ENCODE assay signal across 14 cellular contexts in genomic region chr9:129105857-129106694, GRCh38. TPM values are rescaled to one million over a fixed set of nuclear protein-coding genes. Genes with fewer than 3 reads are reported as not detected.
DNase-seq lines count a peak whose midpoint lies in the region; ATAC-seq and TF ChIP-seq lines count a peak whose summit lies in the region.
"Had no signal": no experiment of that assay in that cellular context is flagged by ENCODE, and none has a peak within 500 bp of the region (broad histone marks: within the 10 kb centered on the region; RNA-seq: fewer than 3 reads in every experiment).

No MANE protein-coding gene starts in this region.

- no peaks in the 10 kb centered on the region for H4K20me1 ChIP-seq in GM23338 (replicated peaks; ENCODE audit: insufficient read depth)

- H3K27me3 Mint-ChIP-seq in natural killer cell (ENCODE audit: low read depth in 2 of 2) (no peaks in the 10 kb centered on the region), nephron (ENCODE audit: low read depth) (no peaks in the 10 kb centered on the region), GM23338 (ENCODE audit: insufficient read depth, low read depth, poor library complexity) (peaks cover 24% of the 10 kb centered on the region)
- no peaks in the 10 kb centered on the region for H3K27me3 Mint-ChIP-seq in natural killer cell treated with Interleukin-12 subunit alpha and Interleukin-12 subunit beta and Interleukin-15 and Interleukin-18, amount 100 ng/mL, for 72 hours
- H3K27me3 Mint-ChIP-seq: CD4-positive, CD25-positive, alpha-beta regulatory T cell had no signal

- DNase-seq in natural killer cell (no peak), psoas muscle (no peak), GM23338 (ENCODE audit: low spot score) (no peak)
- DNase-seq in natural killer cell treated with Interleukin-12 subunit alpha and Interleukin-12 subunit beta and Interleukin-15 and Interleukin-18, amount 100 ng/mL, for 72 hours (ENCODE audit: low spot score), result no peak
- DNase-seq: 8988T; ACHN; CD4-positive, CD25-positive, alpha-beta regulatory T cell; DMS53; GF-D8 had no signal

- no peak for ATAC-seq in natural killer cell
- ATAC-seq in natural killer cell treated with Interleukin-12 subunit alpha and Interleukin-12 subunit beta and Interleukin-15 and Interleukin-18, amount 100 ng/mL, for 72 hours, result no peak
- ATAC-seq in psoas muscle, result no peak
- ATAC-seq in HG03342 (IDR thresholded peaks at IDR 0.05; ENCODE audit: unreplicated experiment), result no peak
- ATAC-seq in GM23338, result no peak
- no peak for ATAC-seq in HG03565 (IDR thresholded peaks at IDR 0.05; ENCODE audit: unreplicated experiment)
- ATAC-seq: HCT116 had no signal

- no peaks in the 10 kb centered on the region for H3K9me3 Mint-ChIP-seq in natural killer cell
- H3K9me3 Mint-ChIP-seq in natural killer cell treated with Interleukin-12 subunit alpha and Interleukin-12 subunit beta and Interleukin-15 and Interleukin-18, amount 100 ng/mL, for 72 hours, result no peaks in the 10 kb centered on the region
- H3K9me3 Mint-ChIP-seq in nephron, result no peaks in the 10 kb centered on the region
- H3K9me3 Mint-ChIP-seq in GM23338, result no peaks in the 10 kb centered on the region
- H3K9me3 Mint-ChIP-seq: CD4-positive, CD25-positive, alpha-beta regulatory T cell had no signal

- H3K27ac Mint-ChIP-seq in natural killer cell (no peak overlapping the region), nephron (peak overlapping the region in 1 of 3 experiments; percentile 34), GM23338 (no peak overlapping the region)
- H3K27ac Mint-ChIP-seq in natural killer cell treated with Interleukin-12 subunit alpha and Interleukin-12 subunit beta and Interleukin-15 and Interleukin-18, amount 100 ng/mL, for 72 hours, result no peak overlapping the region

- intact Hi-C loops in natural killer cell (cut with micrococcal nuclease), result no loop called here
- intact Hi-C loops in psoas muscle (cut with DNase I), result no loop called here

- H3K4me1 ChIP-seq in psoas muscle, result peaks cover 42% of the 10 kb centered on the region
- H3K4me1 ChIP-seq in GM23338 (ENCODE audit: insufficient read depth), result peaks cover 4% of the 10 kb centered on the region; the same call in 1 of the 2 replicates

- no peaks in the 10 kb centered on the region for H3K9me2 ChIP-seq in GM23338 (ENCODE audit: insufficient read depth)

- WGBS in psoas muscle, 3 donors, result 84 to 92% (median 90%) methylated on average over 17 of the region's 17 CpGs

- H3K36me3 Mint-ChIP-seq in natural killer cell (no peaks in the 10 kb centered on the region), nephron (ENCODE audit: low read depth) (no peaks in the 10 kb centered on the region), GM23338 (ENCODE audit: low read depth) (no peaks in the 10 kb centered on the region; the same call in 2 of the 3 replicates)
- H3K36me3 Mint-ChIP-seq in natural killer cell treated with Interleukin-12 subunit alpha and Interleukin-12 subunit beta and Interleukin-15 and Interleukin-18, amount 100 ng/mL, for 72 hours, result no peaks in the 10 kb centered on the region
- H3K36me3 Mint-ChIP-seq: CD4-positive, CD25-positive, alpha-beta regulatory T cell had no signal

- H3K79me2 ChIP-seq in GM23338 (replicated peaks; ENCODE audit: insufficient read depth), result no peaks in the 10 kb centered on the region

- no peak overlapping the region for H3K4me2 ChIP-seq in GM23338
- H3K4me2 ChIP-seq: BLaER1 treated with 17β-estradiol and CSF1 and Interleukin-3, amounts not matched to agents 10 nM and 100 nM had no signal

- TF ChIP-seq CTCF in natural killer cell (IDR thresholded peaks at IDR 0.05) (no peak), nephron (IDR thresholded peaks at IDR 0.05; ENCODE audit: unreplicated experiment in 3 of 3) (no peak), psoas muscle (IDR thresholded peaks at IDR 0.05) (no peak), GM23338 (conservative IDR thresholded peaks at IDR 0.05; ENCODE audit: low read depth in 2 of 2) (no peak)

- no peak overlapping the region for H3K4me3 ChIP-seq in psoas muscle
- H3K4me3 ChIP-seq in GM23338, result no peak overlapping the region
- H3K4me3 ChIP-seq: BLaER1 treated with 17β-estradiol and CSF1 and Interleukin-3, amounts not matched to agents 10 nM and 100 nM had no signal

- H3K4me3 Mint-ChIP-seq in natural killer cell (peak overlapping the region; percentile 40), nephron (peak overlapping the region in 2 of 3 experiments; percentile 7 to 37), GM23338 (no peak overlapping the region)
- H3K4me3 Mint-ChIP-seq in natural killer cell treated with Interleukin-12 subunit alpha and Interleukin-12 subunit beta and Interleukin-15 and Interleukin-18, amount 100 ng/mL, for 72 hours, result no peak overlapping the region

- peaks cover 6% of the 10 kb centered on the region; the same call in 1 of the 2 replicates for H3F3A ChIP-seq in GM23338 (replicated peaks; ENCODE audit: low read depth)

- H3K27me3 ChIP-seq in psoas muscle (ENCODE audit: insufficient read depth in 3 of 3, low read length in 2 of 3) (no peaks in the 10 kb centered on the region), GM23338 (ENCODE audit: insufficient read depth) (peaks cover 18% of the 10 kb centered on the region)
- H3K27me3 ChIP-seq: BLaER1 treated with 17β-estradiol and CSF1 and Interleukin-3, amounts not matched to agents 10 nM and 100 nM had no signal

- no peaks in the 10 kb centered on the region for H3K9me3 ChIP-seq in psoas muscle
- H3K9me3 ChIP-seq: BLaER1 treated with 17β-estradiol and CSF1 and Interleukin-3, amounts not matched to agents 10 nM and 100 nM had no signal

- H3K4me1 Mint-ChIP-seq in natural killer cell, result peaks cover 12 to 16% of the 10 kb centered on the region in 2 donors
- peaks cover 9 to 12% of the 10 kb centered on the region in 2 donors for H3K4me1 Mint-ChIP-seq in natural killer cell treated with Interleukin-12 subunit alpha and Interleukin-12 subunit beta and Interleukin-15 and Interleukin-18, amount 100 ng/mL, for 72 hours (ENCODE audit: low read depth in 2 of 2)
- peaks cover 10% of the 10 kb centered on the region for H3K4me1 Mint-ChIP-seq in nephron
- H3K4me1 Mint-ChIP-seq in GM23338, result peaks cover 14% of the 10 kb centered on the region

- H3K27ac ChIP-seq in psoas muscle (peak overlapping the region; percentile 46), GM23338 (ENCODE audit: low read depth) (no peak overlapping the region)
- H3K27ac ChIP-seq: BLaER1 treated with 17β-estradiol and CSF1 and Interleukin-3, amounts not matched to agents 10 nM and 100 nM had no signal

- H3K36me3 ChIP-seq in psoas muscle (ENCODE audit: insufficient read depth in 1 of 2, low read depth in 1 of 2) (peaks cover 0 to 36% of the 10 kb centered on the region in 2 donors), GM23338 (ENCODE audit: insufficient read depth) (no peaks in the 10 kb centered on the region)

- no peak overlapping the region for H2AFZ ChIP-seq in GM23338

TF ChIP-seq in GM23338, 12 proteins besides CTCF, POLR2A, EP300 and RAD21 (continues in another document):
- TF ChIP-seq ZNF331 (CRISPR knock-in tag; IDR thresholded peaks at IDR 0.05; ENCODE audit: low read depth) (no peak), EZH2 (IDR thresholded peaks at IDR 0.05; ENCODE audit: low read depth, unreplicated experiment) (no peak)

RNA-seq across cellular contexts. Expression of gene CRAT, which starts 4.5 kb away (rescaled TPM):
- total RNA-seq in natural killer cell, result 10 to 100 TPM; 13.5 to 13.8 (median 13.8) TPM
- total RNA-seq in natural killer cell treated with Interleukin-12 subunit alpha and Interleukin-12 subunit beta and Interleukin-15 and Interleukin-18, amount 100 ng/mL, for 72 hours, result 10 to 100 TPM; 11.9 to 12.7 TPM
- 100 to 1,000 TPM; 123 to 229 (median 164) TPM for total RNA-seq in psoas muscle
- 100 to 1,000 TPM in 2 of 3 donors, 10 to 100 TPM in 1; 88.7 to 106 (median 100) TPM for polyA plus RNA-seq in psoas muscle
- total RNA-seq in GM23338 (2014; rRNA removed; shearing (Covaris generic)), result 9.9 TPM in 2 replicates
- 3.7 and 4.6 TPM in 2 replicates for polyA plus RNA-seq in GM23338 (2016; fragmentation: Nextera tagmentation; extraction: Ambion mirVana)

RNA-seq across cellular contexts. Expression of gene PTPA, which starts 5.1 kb away (rescaled TPM):
- total RNA-seq in natural killer cell, result 10 to 100 TPM; 63.2 to 69.4 (median 64.9) TPM
- total RNA-seq in natural killer cell treated with Interleukin-12 subunit alpha and Interleukin-12 subunit beta and Interleukin-15 and Interleukin-18, amount 100 ng/mL, for 72 hours, result 100 to 1,000 TPM in 1 of 2 donors, 10 to 100 TPM in 1; 75.7 to 133 TPM
- total RNA-seq in psoas muscle, result 100 to 1,000 TPM in 2 of 4 donors, 10 to 100 TPM in 2; 95.1 to 110 (median 102) TPM
- polyA plus RNA-seq in psoas muscle, result 100 to 1,000 TPM in 1 of 3 donors, 10 to 100 TPM in 2; 54.1 to 109 (median 83.1) TPM
- 110 and 122 TPM in 2 replicates for total RNA-seq in GM23338 (2014; rRNA removed; shearing (Covaris generic))
- 53.9 and 57.3 TPM in 2 replicates for polyA plus RNA-seq in GM23338 (2016; fragmentation: Nextera tagmentation; extraction: Ambion mirVana)

RNA-seq across cellular contexts. Expression of gene DOLPP1, which starts 25.2 kb away (rescaled TPM):
- 10 to 100 TPM in 1 of 3 donors, 1 to 10 TPM in 2; 7.5 to 11.6 (median 7.8) TPM for total RNA-seq in natural killer cell
- 10 to 100 TPM; 18.6 to 24.1 TPM for total RNA-seq in natural killer cell treated with Interleukin-12 subunit alpha and Interleukin-12 subunit beta and Interleukin-15 and Interleukin-18, amount 100 ng/mL, for 72 hours
- total RNA-seq in psoas muscle, result 1 to 10 TPM; 2.1 to 4.7 (median 4.2) TPM
- 1 to 10 TPM; 2.3 to 5.2 (median 4.7) TPM for polyA plus RNA-seq in psoas muscle
- 30.0 and 31.9 TPM in 2 replicates for total RNA-seq in GM23338 (2014; rRNA removed; shearing (Covaris generic))
- polyA plus RNA-seq in GM23338 (2016; fragmentation: Nextera tagmentation; extraction: Ambion mirVana), result 20.5 and 23.3 TPM in 2 replicates

Comparison
In these comparisons a context has a peak if more than half of its experiments do, and no peak if none do; other contexts are left out.
1. H3K4me3 Mint-ChIP-seq: peak in natural killer cell (single experiment) and nephron (2 of 3); none in natural killer cell treated with Interleukin-12 subunit alpha and Interleukin-12 subunit beta and Interleukin-15 and Interleukin-18, amount 100 ng/mL, for 72 hours (single experiment) and GM23338 (single experiment).
2. RNA of gene CRAT, which starts 4.5 kb away (total RNA-seq): 123 to 229 TPM in psoas muscle; 13.5 to 13.8 TPM in natural killer cell, 11.9 to 12.7 TPM in natural killer cell treated with Interleukin-12 subunit alpha and Interleukin-12 subunit beta and Interleukin-15 and Interleukin-18, amount 100 ng/mL, for 72 hours and 9.9 TPM in GM23338; every median in the first group is over 4 times any median in the second.